ENCODE assay signal across 35 cellular contexts in the genomic region with DNA sequence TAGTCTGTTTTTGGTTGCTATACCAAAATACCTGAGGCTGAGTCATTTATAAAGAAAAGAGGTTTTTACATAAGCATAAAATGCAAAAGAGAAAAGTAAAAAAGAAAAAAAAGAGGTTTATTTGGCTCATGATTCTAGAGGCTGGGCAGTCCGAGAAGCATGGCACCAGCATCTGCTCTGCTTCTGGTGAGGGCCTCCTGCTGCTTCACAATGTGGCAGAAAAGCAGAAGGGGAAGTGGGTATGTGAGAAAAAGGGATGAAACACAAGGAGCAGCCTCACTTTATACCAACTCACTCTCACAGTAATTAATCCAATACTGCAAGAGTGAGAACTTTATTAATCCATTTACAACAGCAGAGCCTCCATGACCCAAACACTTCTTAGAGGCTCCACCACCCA. TPM values are rescaled to one million over a fixed set of nuclear protein-coding genes. Genes with fewer than 3 reads are reported as not detected.
"Had no signal": no experiment of that assay in that cellular context is flagged by ENCODE, and none has a peak within 500 bp of the region (broad histone marks: within the 10 kb centered on the region; RNA-seq: fewer than 3 reads in every experiment).

No MANE protein-coding gene starts in this region.

- ATAC-seq: effector memory CD8-positive, alpha-beta T cell; esophagus mucosa; gastrocnemius medialis; heart right ventricle; left cardiac atrium; left lung; left ventricle myocardium superior; lower lobe of right lung; mucosa of descending colon had no signal

- DNase-seq: effector CD8-positive, alpha-beta T cell; effector memory CD8-positive, alpha-beta T cell; endodermal cell; erythroblast; esophagus squamous epithelium; foreskin fibroblast; foreskin melanocyte; gastrocnemius medialis; glutamatergic neuron; head of caudate nucleus; heart right ventricle; hippocampal formation; left cardiac atrium; left lung; left ventricle myocardium superior; lower lobe of right lung; mesenchymal stem cell; mucosa of descending colon; naive B cell had no signal

- H3K27ac Mint-ChIP-seq: dendritic cell treated with granulocyte-macrophage colony-stimulating factor and Interleukin-4, amounts not matched to agents 40 ng/mL and 50 ng/mL, for 4 days; effector memory CD8-positive, alpha-beta T cell; endodermal cell; mesothelial cell of epicardium; naive B cell had no signal

- H3K9me3 ChIP-seq: esophagus squamous epithelium, gastrocnemius medialis, lower lobe of right lung, mucosa of descending colon had no signal

- H3K36me3 ChIP-seq: esophagus squamous epithelium, gastrocnemius medialis, heart right ventricle, left lung, lower lobe of right lung had no signal

- H3K27me3 ChIP-seq: esophagus squamous epithelium, gastrocnemius medialis, heart right ventricle, left lung had no signal

- H3K4me1 Mint-ChIP-seq: naive B cell had no signal

- H3K27ac ChIP-seq: coronary artery, epithelial cell of prostate, esophagus squamous epithelium, gastrocnemius medialis, heart right ventricle, left lung, lower lobe of right lung had no signal

- FAIRE-seq: colon, endometrium, islet of Langerhans, keratinocyte had no signal

- H3K27me3 Mint-ChIP-seq: dendritic cell treated with granulocyte-macrophage colony-stimulating factor and Interleukin-4, amounts not matched to agents 40 ng/mL and 50 ng/mL, for 4 days had no signal

- H3K36me3 Mint-ChIP-seq: mesothelial cell of epicardium, naive B cell had no signal

- H3K4me1 ChIP-seq: gastrocnemius medialis, heart right ventricle, left lung, lower lobe of right lung had no signal

- H3K4me3 Mint-ChIP-seq: dendritic cell treated with granulocyte-macrophage colony-stimulating factor and Interleukin-4, amounts not matched to agents 40 ng/mL and 50 ng/mL, for 4 days; effector memory CD8-positive, alpha-beta T cell; endodermal cell; mesothelial cell of epicardium; naive B cell had no signal

- H3K4me3 ChIP-seq: coronary artery, esophagus squamous epithelium, gastrocnemius medialis, heart right ventricle, left lung, lower lobe of right lung, mucosa of descending colon had no signal

RNA-seq across cellular contexts. Expression of a gene that starts 47.1 kb away (rescaled TPM):
- total RNA-seq: dermis microvascular lymphatic vessel endothelial cell, esophagus mucosa, esophagus squamous epithelium, gastrocnemius medialis, glomerular endothelial cell, heart right ventricle, kidney epithelial cell, left cardiac atrium, left lung, left ventricle myocardium superior, lower leg skin, lower lobe of right lung, lung microvascular endothelial cell, mesenteric fat pad, mesothelial cell of epicardium, mucosa of descending colon, myocyte had no signal
- polyA plus RNA-seq: heart right ventricle, keratinocyte had no signal
